12 cellular contexts compared by ENCODE assay signal in the genomic region with DNA sequence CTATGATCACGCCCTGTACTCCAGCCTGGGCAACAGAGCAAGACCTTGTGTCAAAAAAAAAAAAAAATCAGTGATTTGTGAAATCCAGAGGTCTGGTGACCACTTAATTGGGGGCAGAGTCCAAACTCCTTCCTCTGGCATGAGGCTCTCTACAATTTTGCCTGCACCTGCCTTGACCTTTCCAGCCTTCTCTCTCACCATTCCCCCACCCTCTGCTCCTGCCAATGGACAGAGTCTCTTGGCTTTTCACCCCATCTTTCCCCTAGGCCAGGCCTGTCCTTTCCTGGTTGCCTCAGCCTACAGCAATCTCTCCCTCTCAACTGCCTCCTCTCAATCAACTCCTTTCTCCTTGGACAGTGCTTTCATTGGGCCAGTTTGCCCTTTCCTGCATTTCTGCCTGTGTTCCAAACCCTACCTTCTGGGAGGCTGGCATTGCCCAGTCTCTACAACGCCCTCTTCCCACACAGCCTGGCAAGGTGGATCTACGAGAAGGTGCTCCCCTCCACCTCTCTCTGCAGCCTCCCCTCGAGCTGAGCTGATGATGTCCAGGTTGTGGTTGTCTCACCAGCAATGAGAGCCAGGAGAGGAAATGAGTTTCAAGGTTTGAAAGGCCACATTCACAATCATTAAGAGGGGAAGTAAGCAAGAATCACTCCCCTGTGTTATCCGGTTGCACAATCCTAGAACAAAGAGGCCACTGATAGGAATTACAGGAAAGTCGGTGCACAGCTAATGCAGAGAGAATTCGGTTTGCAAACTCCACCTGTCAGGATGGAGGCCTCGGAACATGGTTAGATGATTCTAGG. TPM values are rescaled to one million over a fixed set of nuclear protein-coding genes. Genes with fewer than 3 reads are reported as not detected.
DNase-seq lines count a peak whose midpoint lies in the region; ATAC-seq and TF ChIP-seq lines count a peak whose summit lies in the region.
"Had no signal": no experiment of that assay in that cellular context is flagged by ENCODE, and none has a peak within 500 bp of the region (broad histone marks: within the 10 kb centered on the region; RNA-seq: fewer than 3 reads in every experiment).

No MANE protein-coding gene starts in this region.

- H3K36me3 Mint-ChIP-seq in MCF 10A (ENCODE audit: insufficient read depth, unreplicated experiment), result no peaks in the 10 kb centered on the region
- H3K36me3 Mint-ChIP-seq in activated CD4-positive, alpha-beta T cell treated with anti-CD3 and anti-CD28 coated beads, Interleukin-2, amount 10 ng/mL, durations not matched to agents 24 days and 14 days (ENCODE audit: low read depth), result no peaks in the 10 kb centered on the region

- H3K9me3 Mint-ChIP-seq in MCF 10A (ENCODE audit: unreplicated experiment), result no peaks in the 10 kb centered on the region
- no peaks in the 10 kb centered on the region for H3K9me3 Mint-ChIP-seq in activated CD4-positive, alpha-beta T cell treated with anti-CD3 and anti-CD28 coated beads, Interleukin-2, amount 10 ng/mL, durations not matched to agents 24 days and 14 days
- H3K9me3 Mint-ChIP-seq: activated naive CD4-positive, alpha-beta T cell treated with anti-CD3 and anti-CD28 coated beads for 36 hours had no signal

- H3K27ac ChIP-seq in right atrium auricular region, result no peak overlapping the region
- H3K27ac ChIP-seq: thoracic aorta had no signal

- no peak overlapping the region for H3K27ac Mint-ChIP-seq in MCF 10A (ENCODE audit: low read depth, unreplicated experiment)
- H3K27ac Mint-ChIP-seq in activated CD4-positive, alpha-beta T cell treated with anti-CD3 and anti-CD28 coated beads, Interleukin-2, amount 10 ng/mL, durations not matched to agents 24 days and 14 days, result no peak overlapping the region
- H3K27ac Mint-ChIP-seq: activated naive CD4-positive, alpha-beta T cell treated with anti-CD3 and anti-CD28 coated beads for 36 hours had no signal

- H3K4me3 ChIP-seq in right atrium auricular region, result no peak overlapping the region
- H3K4me3 ChIP-seq: thoracic aorta had no signal

- peaks cover 0 to 4% of the 10 kb centered on the region in 2 donors for H3K4me1 ChIP-seq in right atrium auricular region

- intact Hi-C loops in Right ventricle myocardium superior (cut with DNase I) (no loop called here), MCF 10A (cut with micrococcal nuclease) (loop anchor here (2.0 to 10.0 kb wide), 2 partner anchors 48 to 1266 kb away; no protein-coding TSS in a partner anchor), left colon (cut with DNase I, micrococcal nuclease) (no loop called here)
- intact Hi-C loops in activated CD4-positive, alpha-beta T cell treated with anti-CD3 and anti-CD28 coated beads, Interleukin-2, amount 10 ng/mL, durations not matched to agents 24 days and 14 days (cut with micrococcal nuclease), result no loop called here

- ATAC-seq in Right ventricle myocardium superior (ENCODE audit: poor library complexity) (peak; percentile 65), left colon (peak; percentile 83)

- no peaks in the 10 kb centered on the region for H3K27me3 ChIP-seq in right atrium auricular region

- POLR2A ChIA-PET in MCF 10A (lab: Yijun Ruan, JAX), result interaction anchor here (0.5 to 1.2 kb wide), 5 partner anchors 13 to 31 kb away, joined by 3 to 6 read pairs (median 4); no protein-coding TSS in a partner anchor

- DNase-seq in Right ventricle myocardium superior (no peak), right atrium auricular region (ENCODE audit: low spot score) (no peak), MCF 10A (ENCODE audit: unreplicated experiment) (peak; percentile 88), left colon (peak in 1 of 2 donors; percentile 43), Ammon's horn (ENCODE audit: low spot score) (no peak), NCI-H82 treated with DMSO at 0.1 percent for 48 hours (lab: John Stamatoyannopoulos, UW; ENCODE audit: unreplicated experiment) (no peak), NCI-H446 treated with DMSO at 0.1 percent for 48 hours (lab: John Stamatoyannopoulos, UW) (no peak)
- DNase-seq in activated CD4-positive, alpha-beta T cell treated with anti-CD3 and anti-CD28 coated beads, Interleukin-2, amount 10 ng/mL, durations not matched to agents 24 days and 14 days, result no peak
- DNase-seq: 8988T; activated naive CD4-positive, alpha-beta T cell treated with anti-CD3 and anti-CD28 coated beads for 36 hours; NCI-H2107 had no signal

- H3K4me3 Mint-ChIP-seq in MCF 10A (ENCODE audit: unreplicated experiment), result no peak overlapping the region
- no peak overlapping the region for H3K4me3 Mint-ChIP-seq in activated CD4-positive, alpha-beta T cell treated with anti-CD3 and anti-CD28 coated beads, Interleukin-2, amount 10 ng/mL, durations not matched to agents 24 days and 14 days
- H3K4me3 Mint-ChIP-seq: activated naive CD4-positive, alpha-beta T cell treated with anti-CD3 and anti-CD28 coated beads for 36 hours had no signal

- peaks cover 19% of the 10 kb centered on the region for H3K4me1 Mint-ChIP-seq in MCF 10A (ENCODE audit: insufficient read depth, unreplicated experiment)
- H3K4me1 Mint-ChIP-seq in activated CD4-positive, alpha-beta T cell treated with anti-CD3 and anti-CD28 coated beads, Interleukin-2, amount 10 ng/mL, durations not matched to agents 24 days and 14 days, result no peaks in the 10 kb centered on the region

- no peak for TF ChIP-seq CTCF in right atrium auricular region (IDR thresholded peaks at IDR 0.05)
- TF ChIP-seq CTCF in MCF 10A (IDR thresholded peaks at IDR 0.05; ENCODE audit: unreplicated experiment), result no peak

- no peaks in the 10 kb centered on the region for H3K27me3 Mint-ChIP-seq in MCF 10A (ENCODE audit: insufficient read depth, unreplicated experiment)
- H3K27me3 Mint-ChIP-seq in activated CD4-positive, alpha-beta T cell treated with anti-CD3 and anti-CD28 coated beads, Interleukin-2, amount 10 ng/mL, durations not matched to agents 24 days and 14 days, result no peaks in the 10 kb centered on the region

- H3K9me3 ChIP-seq in right atrium auricular region, result no peaks in the 10 kb centered on the region
- H3K9me3 ChIP-seq: thoracic aorta had no signal

- no TSS peak for BruUV-seq in MCF 10A (replicated peaks; lab: Mats Ljungman, UMichigan)

- no peaks in the 10 kb centered on the region for H3K36me3 ChIP-seq in right atrium auricular region
- H3K36me3 ChIP-seq: thoracic aorta had no signal

- CTCF ChIA-PET in MCF 10A (lab: Yijun Ruan, JAX), result interaction anchor here (0.6 to 2.9 kb wide), 6 partner anchors 31 to 224 kb away, joined by 3 to 10 read pairs (median 4); no protein-coding TSS in a partner anchor

RNA-seq across cellular contexts. Expression of a gene that starts 39.5 kb away (rescaled TPM):
- total RNA-seq in Right ventricle myocardium superior, result 38.0 TPM
- total RNA-seq in right atrium auricular region, result 10 to 100 TPM; 39.2 to 49.4 TPM
- 12.3 and 16.4 TPM in 2 replicates for total RNA-seq in MCF 10A (2022)
- 10 to 100 TPM; 59.5 to 59.6 TPM for total RNA-seq in left colon
- total RNA-seq in activated CD4-positive, alpha-beta T cell treated with anti-CD3 and anti-CD28 coated beads, Interleukin-2, amount 10 ng/mL, durations not matched to agents 24 days and 14 days, result 9.1 and 10.1 TPM in 2 replicates
